34 cellular contexts compared by ENCODE assay signal in genomic region chr2:22958281-22958680, GRCh38.
"Had no signal": no experiment of that assay in that cellular context is flagged by ENCODE, and none has a peak within 500 bp of the region (broad histone marks: within the 10 kb centered on the region; RNA-seq: fewer than 3 reads in every experiment).

No MANE protein-coding gene starts in this region.

- H3K4me3 ChIP-seq: adrenal gland, body of pancreas, breast epithelium had no signal

- H3K36me3 ChIP-seq: adrenal gland, brain microvascular endothelial cell, breast epithelium had no signal

- DNase-seq: activated B cell treated with CpG ODN at 0.5 μM for 24 hours; activated CD4-positive, alpha-beta memory T cell treated with anti-CD3 and anti-CD28 coated beads, Interleukin-2, amount 10 ng/mL, durations not matched to agents 7 days and 5 days; activated CD4-positive, alpha-beta T cell treated with anti-CD3 and anti-CD28 coated beads for 48 hours; activated CD4-positive, alpha-beta T cell treated with anti-CD3 and anti-CD28 coated beads, Interleukin-2, amount 10 ng/mL, durations not matched to agents 7 days and 5 days; activated CD4-positive, alpha-beta T cell treated with anti-CD3 and anti-CD28 coated beads, Interleukin-2, amount 50 U/mL, for 48 hours; activated CD4-positive, CD25-positive, alpha-beta regulatory T cell treated with anti-CD3 and anti-CD28 coated beads, Interleukin-2, amount 50 U/mL, for 72 hours; activated CD8-positive, alpha-beta memory T cell treated with anti-CD3 and anti-CD28 coated beads for 24 hours; activated CD8-positive, alpha-beta memory T cell treated with anti-CD3 and anti-CD28 coated beads, Interleukin-2, amount 10 ng/mL, durations not matched to agents 7 days and 5 days; activated CD8-positive, alpha-beta memory T cell treated with anti-CD3 and anti-CD28 coated beads, Interleukin-2, amount 50 U/mL, for 48 hours; activated CD8-positive, alpha-beta T cell treated with anti-CD3 and anti-CD28 coated beads, Interleukin-2, amount 10 ng/mL, durations not matched to agents 7 days and 5 days; activated effector memory CD4-positive, alpha-beta T cell treated with anti-CD3 and anti-CD28 coated beads, Interleukin-2, amount 50 U/mL, for 16 hours; activated gamma-delta T cell treated with Interleukin-2 at 50 U/mL for 16 hours; activated naive CD4-positive, alpha-beta T cell; activated naive CD4-positive, alpha-beta T cell treated with anti-CD3 and anti-CD28 coated beads for 36 hours; activated naive CD4-positive, alpha-beta T cell treated with anti-CD3 and anti-CD28 coated beads, Interleukin-2, amount 50 U/mL, for 16 hours; activated naive CD8-positive, alpha-beta T cell treated with anti-CD3 and anti-CD28 coated beads for 36 hours; activated T-cell treated with anti-CD3 and anti-CD28 coated beads, Interleukin-2, amount 50 U/mL, for 1 hour; activated T-cell treated with anti-CD3 and anti-CD28 coated beads, Interleukin-2, amount 50 U/mL, for 4 hours; activated T-cell treated with anti-CD3 and anti-CD28 coated beads, Interleukin-2, amount 50 U/mL, for 72 hours; adrenal gland; amniotic stem cell; aorta; body of pancreas; brain microvascular endothelial cell; central memory CD4-positive, alpha-beta T cell; T-helper 2 cell; T-helper 9 cell had no signal

- FAIRE-seq: astrocyte, colon, TTC549 had no signal

- H3K27ac ChIP-seq: adrenal gland, body of pancreas, brain microvascular endothelial cell, breast epithelium, VCaP had no signal

- H3K27me3 ChIP-seq: adrenal gland, body of pancreas, brain microvascular endothelial cell, breast epithelium had no signal

- H3K4me1 ChIP-seq: adrenal gland, body of pancreas, breast epithelium had no signal

- ATAC-seq: activated CD8-positive, alpha-beta memory T cell treated with anti-CD3 and anti-CD28 coated beads, Interleukin-2, amount 10 ng/mL, durations not matched to agents 7 days and 5 days; activated CD8-positive, alpha-beta T cell treated with anti-CD3 and anti-CD28 coated beads, Interleukin-2, amount 10 ng/mL, durations not matched to agents 7 days and 5 days; activated naive CD4-positive, alpha-beta T cell treated with anti-CD3 and anti-CD28 coated beads, Interleukin-2, amount 50 U/mL, for 72 hours; activated T-cell treated with anti-CD3 and anti-CD28 coated beads, Interleukin-2, amount 50 U/mL, for 4 hours; activated T-cell treated with anti-CD3 and anti-CD28 coated beads, Interleukin-2, amount 50 U/mL, for 72 hours; activated T-helper 17 cell treated with anti-CD3 and anti-CD28 coated beads, Interleukin-2, amount 50 U/mL, for 72 hours; body of pancreas had no signal

- H3K9me3 ChIP-seq: adrenal gland, body of pancreas, breast epithelium had no signal
